In the genomic region with DNA sequence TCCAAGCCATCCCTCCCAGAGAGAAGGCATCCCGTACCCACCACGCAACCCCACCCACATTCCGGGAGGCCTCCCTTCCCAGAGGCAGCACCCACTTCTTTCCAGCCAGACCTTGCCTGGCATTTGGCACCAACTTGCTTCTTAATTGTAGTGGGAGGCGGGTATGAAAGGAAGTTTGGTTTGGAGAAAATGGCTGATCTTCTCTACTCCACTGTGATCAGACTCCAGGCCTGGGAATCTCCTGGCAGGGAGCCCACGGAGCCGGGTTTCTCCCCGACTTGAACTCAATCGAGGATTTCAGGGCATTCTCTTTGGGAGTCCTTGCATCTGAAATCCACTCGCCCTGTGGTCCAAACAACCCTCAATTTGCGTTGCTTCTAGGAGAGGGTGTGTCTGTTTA, we compare ENCODE assay signal across 1 cellular context.
TF ChIP-seq lines count a peak whose summit lies in the region.

No MANE protein-coding gene starts in this region.

TF ChIP-seq in K562, 482 proteins besides CTCF, POLR2A, EP300 and RAD21:
- TF ChIP-seq SMARCB1 (IDR thresholded peaks at IDR 0.05; ENCODE audit: insufficient read length, low read depth) (peak; percentile 77), GATA2 (CRISPR knock-in tag; IDR thresholded peaks at IDR 0.05) (no peak), ZFPM2 (CRISPR knock-in tag; IDR thresholded peaks at IDR 0.05) (no peak), SMAD2 (IDR thresholded peaks at IDR 0.05; ENCODE audit: low read depth, low read length) (no peak), KHSRP (IDR thresholded peaks at IDR 0.05) (no peak)
- TF ChIP-seq, protein P1, sequence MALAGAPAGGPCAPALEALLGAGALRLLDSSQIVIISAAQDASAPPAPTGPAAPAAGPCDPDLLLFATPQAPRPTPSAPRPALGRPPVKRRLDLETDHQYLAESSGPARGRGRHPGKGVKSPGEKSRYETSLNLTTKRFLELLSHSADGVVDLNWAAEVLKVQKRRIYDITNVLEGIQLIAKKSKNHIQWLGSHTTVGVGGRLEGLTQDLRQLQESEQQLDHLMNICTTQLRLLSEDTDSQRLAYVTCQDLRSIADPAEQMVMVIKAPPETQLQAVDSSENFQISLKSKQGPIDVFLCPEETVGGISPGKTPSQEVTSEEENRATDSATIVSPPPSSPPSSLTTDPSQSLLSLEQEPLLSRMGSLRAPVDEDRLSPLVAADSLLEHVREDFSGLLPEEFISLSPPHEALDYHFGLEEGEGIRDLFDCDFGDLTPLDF (CRISPR knock-in tag; IDR thresholded peaks at IDR 0.05) = 0 out of 2 replicates have a peak, but pooled peaks have one; percentile 31
